Comparison of ENCODE assay signal across 14 cellular contexts in genomic region chr16:22323173-22323997, GRCh38.
"Had no signal": no experiment of that assay in that cellular context is flagged by ENCODE, and none has a peak within 500 bp of the region (broad histone marks: within the 10 kb centered on the region; RNA-seq: fewer than 3 reads in every experiment).

No MANE protein-coding gene starts in this region.

- H3K27ac ChIP-seq: esophagus muscularis mucosa, spleen, uterus had no signal

- ATAC-seq: activated CD8-positive, alpha-beta T cell treated with anti-CD3 and anti-CD28 coated beads, Interleukin-2, amount 10 ng/mL, durations not matched to agents 7 days and 5 days; sciatic nerve had no signal

- H3K4me3 ChIP-seq: dorsolateral prefrontal cortex, esophagus muscularis mucosa, spleen, uterus had no signal

- H3K9me3 ChIP-seq: esophagus muscularis mucosa, spleen, uterus had no signal

- H3K27me3 Mint-ChIP-seq: activated naive CD8-positive, alpha-beta T cell treated with anti-CD3 and anti-CD28 coated beads, Interleukin-2, amount 10 ng/mL, durations not matched to agents 7 days and 5 days; natural killer cell treated with Interleukin-12 subunit alpha and Interleukin-12 subunit beta and Interleukin-15 and Interleukin-18, amount 100 ng/mL, for 72 hours had no signal

- H3K4me3 Mint-ChIP-seq: activated CD8-positive, alpha-beta T cell treated with anti-CD3 and anti-CD28 coated beads, Interleukin-2, amount 10 ng/mL, durations not matched to agents 7 days and 5 days; activated naive CD8-positive, alpha-beta T cell treated with anti-CD3 and anti-CD28 coated beads, Interleukin-2, amount 10 ng/mL, durations not matched to agents 7 days and 5 days; natural killer cell treated with Interleukin-12 subunit alpha and Interleukin-12 subunit beta and Interleukin-15 and Interleukin-18, amount 100 ng/mL, for 72 hours had no signal

- H3K36me3 ChIP-seq: uterus had no signal

- H3K27me3 ChIP-seq: dorsolateral prefrontal cortex, esophagus muscularis mucosa, spleen, uterus had no signal

- DNase-seq: activated CD8-positive, alpha-beta T cell treated with anti-CD3 and anti-CD28 coated beads, Interleukin-2, amount 10 ng/mL, durations not matched to agents 7 days and 5 days; activated effector memory CD4-positive, alpha-beta T cell treated with Interleukin-2 at 50 U/mL for 16 hours; activated naive CD8-positive, alpha-beta T cell treated with anti-CD3 and anti-CD28 coated beads, Interleukin-2, amount 10 ng/mL, durations not matched to agents 7 days and 5 days; anterior cingulate cortex; mammary epithelial cell; spleen; stimulated activated CD4-positive, alpha-beta T cell treated with anti-CD3 and anti-CD28 coated beads, Interleukin-1b, Interleukin-23, amount 100 ng/mL, for 48 hours; stimulated activated naive CD4-positive, alpha-beta T cell treated with Interleukin-2 at 50 U/mL for 16 hours; T1000; uterus had no signal

- H3K27ac Mint-ChIP-seq: activated CD8-positive, alpha-beta T cell treated with anti-CD3 and anti-CD28 coated beads, Interleukin-2, amount 10 ng/mL, durations not matched to agents 7 days and 5 days; natural killer cell treated with Interleukin-12 subunit alpha and Interleukin-12 subunit beta and Interleukin-15 and Interleukin-18, amount 100 ng/mL, for 72 hours had no signal

- H3K9me3 Mint-ChIP-seq: activated naive CD8-positive, alpha-beta T cell treated with anti-CD3 and anti-CD28 coated beads, Interleukin-2, amount 10 ng/mL, durations not matched to agents 7 days and 5 days; natural killer cell treated with Interleukin-12 subunit alpha and Interleukin-12 subunit beta and Interleukin-15 and Interleukin-18, amount 100 ng/mL, for 72 hours had no signal
